Comparison of ENCODE assay signal across 1 cellular context in genomic region chr15:89129123-89129815, GRCh38.
A peak's percentile ranks its signal among the peaks of the same experiment; 100 is the strongest.
TF ChIP-seq lines count a peak whose summit lies in the region.

No MANE protein-coding gene starts in this region.

TF ChIP-seq in HepG2, 621 proteins besides CTCF, POLR2A, EP300 and RAD21 (continued from another document and continues in another):
- TF ChIP-seq ZNF430 (CRISPR knock-in tag; IDR thresholded peaks at IDR 0.05) (no peak), ARID3A (IDR thresholded peaks at IDR 0.05; ENCODE audit: low read depth, low read length) (peak; percentile 49; the same call in 1 of the 2 replicates), ZBTB7B (CRISPR knock-in tag; IDR thresholded peaks at IDR 0.05) (peak; percentile 87; the same call in 1 of the 2 replicates), STAG1 (CRISPR knock-in tag; IDR thresholded peaks at IDR 0.05) (peak; percentile 65), ZNF550 (CRISPR knock-in tag; IDR thresholded peaks at IDR 0.05; ENCODE audit: borderline replicate concordance) (no peak), GLMP (CRISPR knock-in tag; IDR thresholded peaks at IDR 0.05; ENCODE audit: borderline replicate concordance) (no peak), FOXO4 (CRISPR knock-in tag; conservative IDR thresholded peaks at IDR 0.05) (no peak), MED1 (CRISPR knock-in tag; IDR thresholded peaks at IDR 0.05) (peak; percentile 13; the same call in 1 of the 2 replicates), SNAPC4 (CRISPR knock-in tag; IDR thresholded peaks at IDR 0.05) (0 out of 2 replicates have a peak, but pooled peaks have one; percentile 20), ZNF564 (CRISPR knock-in tag; IDR thresholded peaks at IDR 0.05) (no peak), ZBTB39 (CRISPR knock-in tag; IDR thresholded peaks at IDR 0.05) (no peak), ZNF687 (CRISPR knock-in tag; IDR thresholded peaks at IDR 0.05) (peak; percentile 71), DZIP1 (CRISPR knock-in tag; IDR thresholded peaks at IDR 0.05) (no peak), ZNF335 (CRISPR knock-in tag; IDR thresholded peaks at IDR 0.05) (no peak), ZNF792 (CRISPR knock-in tag; IDR thresholded peaks at IDR 0.05) (no peak), ZNF207 (IDR thresholded peaks at IDR 0.05; ENCODE audit: borderline replicate concordance) (no peak), AKNA (CRISPR knock-in tag; IDR thresholded peaks at IDR 0.05; ENCODE audit: borderline replicate concordance) (no peak), HNF4A (CRISPR knock-in tag; IDR thresholded peaks at IDR 0.05) (peak; percentile 36), MAFK (conservative IDR thresholded peaks at IDR 0.05 in 1 of 2, IDR thresholded peaks at IDR 0.05 in 1 of 2; ENCODE audit: low read length in 2 of 2) (0 out of 4 replicates have a peak, but pooled peaks of 1 of the 2 experiments have one; percentile 4), CCAR2 (optimal IDR thresholded peaks at IDR 0.05; ENCODE audit: low read depth, low read length) (no peak), ZNF138 (CRISPR knock-in tag; IDR thresholded peaks at IDR 0.05; ENCODE audit: low read depth) (no peak), KDM2A (CRISPR knock-in tag; IDR thresholded peaks at IDR 0.05; ENCODE audit: borderline replicate concordance, low read depth) (no peak), HMGXB4 (CRISPR knock-in tag; IDR thresholded peaks at IDR 0.05; ENCODE audit: borderline replicate concordance in 1 of 2, low read depth in 1 of 2) (no peak)
